23 cellular contexts compared by ENCODE assay signal in the genomic region with DNA sequence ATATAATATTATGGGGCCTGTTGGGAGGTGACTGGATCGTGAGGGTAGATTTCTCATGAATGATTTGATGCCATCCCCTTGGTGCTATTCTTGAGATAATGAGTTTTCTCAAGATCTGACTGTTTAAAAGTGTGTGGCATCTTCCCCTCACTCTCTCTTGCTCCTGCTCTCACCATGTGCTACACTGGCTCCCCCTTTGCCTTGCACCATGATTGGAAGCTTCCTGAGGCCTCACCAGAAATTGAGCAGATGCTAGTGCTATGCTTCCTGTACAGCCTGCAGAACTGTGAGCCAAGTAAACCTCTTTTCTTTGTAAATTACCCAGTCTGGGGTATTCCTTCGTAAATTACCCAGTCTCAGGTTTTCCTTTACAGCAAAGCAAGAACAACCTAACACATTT.
"Had no signal": no experiment of that assay in that cellular context is flagged by ENCODE, and none has a peak within 500 bp of the region (broad histone marks: within the 10 kb centered on the region; RNA-seq: fewer than 3 reads in every experiment).

No MANE protein-coding gene starts in this region.

- H3K9me3 ChIP-seq: colonic mucosa, esophagus squamous epithelium, gastrocnemius medialis, gastroesophageal sphincter had no signal

- H3K4me1 ChIP-seq: colonic mucosa, foreskin keratinocyte had no signal

- H3K36me3 ChIP-seq: colonic mucosa, gastrocnemius medialis had no signal

- ATAC-seq: effector memory CD8-positive, alpha-beta T cell; esophagus mucosa; foreskin keratinocyte; gastrocnemius medialis; gastroesophageal sphincter; heart left ventricle; heart right ventricle had no signal

- H3K4me3 ChIP-seq: colonic mucosa, coronary artery, dorsolateral prefrontal cortex, esophagus squamous epithelium, gastrocnemius medialis, gastroesophageal sphincter, heart left ventricle, heart right ventricle had no signal

- H3K27ac ChIP-seq: colonic mucosa, coronary artery, dorsolateral prefrontal cortex, epithelial cell of prostate, esophagus squamous epithelium, foreskin keratinocyte, gastrocnemius medialis, gastroesophageal sphincter, heart left ventricle, heart right ventricle had no signal

- H3K27me3 ChIP-seq: colonic mucosa, foreskin keratinocyte, heart left ventricle had no signal

- DNase-seq: colonic mucosa; cortex of kidney; dermis blood vessel endothelial cell; dorsolateral prefrontal cortex; effector CD4-positive, alpha-beta T cell; effector CD8-positive, alpha-beta T cell; effector memory CD4-positive, alpha-beta T cell; effector memory CD8-positive, alpha-beta T cell; endodermal cell; erythroblast; esophagus squamous epithelium; foreskin fibroblast; foreskin keratinocyte; foreskin melanocyte; gastrocnemius medialis; glutamatergic neuron; head of caudate nucleus; heart left ventricle; heart right ventricle had no signal
